1 cellular context compared by ENCODE assay signal in genomic region chr1:228079601-228080263, GRCh38.
TF ChIP-seq lines count a peak whose summit lies in the region.

No MANE protein-coding gene starts in this region.

TF ChIP-seq in HepG2, 621 proteins besides CTCF, POLR2A, EP300 and RAD21:
- no peak for TF ChIP-seq RFX1 (IDR thresholded peaks at IDR 0.05)
- TF ChIP-seq ZNF768 (CRISPR knock-in tag; IDR thresholded peaks at IDR 0.05), result peak; percentile 97
- TF ChIP-seq NCOA5 (CRISPR knock-in tag; IDR thresholded peaks at IDR 0.05), result no peak
- 0 out of 2 replicates have a peak, but pooled peaks have one; percentile 54 for TF ChIP-seq ADNP (CRISPR knock-in tag; IDR thresholded peaks at IDR 0.05)
- no peak for TF ChIP-seq ZFP41 (CRISPR knock-in tag; IDR thresholded peaks at IDR 0.05; ENCODE audit: borderline replicate concordance)
- no peak for TF ChIP-seq ZNF629 (CRISPR knock-in tag; conservative IDR thresholded peaks at IDR 0.05)
- no peak for TF ChIP-seq ZNF615 (CRISPR knock-in tag; IDR thresholded peaks at IDR 0.05; ENCODE audit: borderline replicate concordance)
- TF ChIP-seq BATF2 (CRISPR knock-in tag; IDR thresholded peaks at IDR 0.05), result no peak
- no peak for TF ChIP-seq CREM (IDR thresholded peaks at IDR 0.05)
- TF ChIP-seq CREM (CRISPR knock-in tag; IDR thresholded peaks at IDR 0.05), result no peak
- TF ChIP-seq ZMYM3 (CRISPR knock-in tag; IDR thresholded peaks at IDR 0.05), result peak; percentile 93
- no peak for TF ChIP-seq HOXD1 (CRISPR knock-in tag; IDR thresholded peaks at IDR 0.05)
TF ChIP-seq in HepG2: peak in this region for 3.
